Comparison of ENCODE assay signal across 1 cellular context in the genomic region with DNA sequence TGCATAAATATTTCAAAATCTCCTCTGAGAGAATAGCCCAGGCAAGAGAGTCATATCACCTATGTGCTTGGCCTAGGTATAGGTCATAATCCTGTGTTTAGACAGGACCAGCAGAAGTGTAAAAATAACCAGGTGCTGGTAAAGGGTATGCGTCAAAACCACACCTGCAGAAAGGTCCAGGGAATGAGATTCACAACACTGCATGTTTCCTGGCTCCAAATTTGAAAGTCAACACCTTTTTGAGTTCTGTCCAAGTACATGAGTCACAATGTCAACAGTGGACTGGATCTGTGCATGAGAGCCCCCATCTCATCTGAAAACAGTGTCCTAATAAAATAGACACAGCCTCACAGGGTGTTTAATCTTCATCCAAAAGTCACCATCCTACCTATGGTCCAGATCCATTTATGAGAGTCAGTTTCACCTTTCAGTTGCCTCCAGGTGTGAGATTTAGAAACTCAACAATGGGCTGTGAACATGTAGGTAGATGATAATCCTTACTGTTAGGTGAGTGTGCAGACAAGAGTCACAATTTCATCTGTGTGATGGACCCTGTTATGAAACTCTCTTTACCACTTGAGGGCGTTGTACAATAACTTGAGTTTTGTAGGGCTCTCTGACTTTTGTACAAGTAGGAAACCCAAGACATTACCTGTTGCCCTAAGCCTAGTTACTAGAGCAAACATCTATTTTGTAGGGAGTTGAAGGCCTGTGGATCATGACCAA.
TF ChIP-seq lines count a peak whose summit lies in the region.

No MANE protein-coding gene starts in this region.

TF ChIP-seq in HepG2, 621 proteins besides CTCF, POLR2A, EP300 and RAD21 (continued from another document):
- TF ChIP-seq, protein P1, sequence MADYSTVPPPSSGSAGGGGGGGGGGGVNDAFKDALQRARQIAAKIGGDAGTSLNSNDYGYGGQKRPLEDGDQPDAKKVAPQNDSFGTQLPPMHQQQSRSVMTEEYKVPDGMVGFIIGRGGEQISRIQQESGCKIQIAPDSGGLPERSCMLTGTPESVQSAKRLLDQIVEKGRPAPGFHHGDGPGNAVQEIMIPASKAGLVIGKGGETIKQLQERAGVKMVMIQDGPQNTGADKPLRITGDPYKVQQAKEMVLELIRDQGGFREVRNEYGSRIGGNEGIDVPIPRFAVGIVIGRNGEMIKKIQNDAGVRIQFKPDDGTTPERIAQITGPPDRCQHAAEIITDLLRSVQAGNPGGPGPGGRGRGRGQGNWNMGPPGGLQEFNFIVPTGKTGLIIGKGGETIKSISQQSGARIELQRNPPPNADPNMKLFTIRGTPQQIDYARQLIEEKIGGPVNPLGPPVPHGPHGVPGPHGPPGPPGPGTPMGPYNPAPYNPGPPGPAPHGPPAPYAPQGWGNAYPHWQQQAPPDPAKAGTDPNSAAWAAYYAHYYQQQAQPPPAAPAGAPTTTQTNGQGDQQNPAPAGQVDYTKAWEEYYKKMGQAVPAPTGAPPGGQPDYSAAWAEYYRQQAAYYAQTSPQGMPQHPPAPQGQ (CRISPR knock-in tag; IDR thresholded peaks at IDR 0.05; ENCODE audit: borderline replicate concordance): no peak
- TF ChIP-seq ARNT2 (CRISPR knock-in tag; IDR thresholded peaks at IDR 0.05; ENCODE audit: low read depth): no peak
- TF ChIP-seq, protein P2, sequence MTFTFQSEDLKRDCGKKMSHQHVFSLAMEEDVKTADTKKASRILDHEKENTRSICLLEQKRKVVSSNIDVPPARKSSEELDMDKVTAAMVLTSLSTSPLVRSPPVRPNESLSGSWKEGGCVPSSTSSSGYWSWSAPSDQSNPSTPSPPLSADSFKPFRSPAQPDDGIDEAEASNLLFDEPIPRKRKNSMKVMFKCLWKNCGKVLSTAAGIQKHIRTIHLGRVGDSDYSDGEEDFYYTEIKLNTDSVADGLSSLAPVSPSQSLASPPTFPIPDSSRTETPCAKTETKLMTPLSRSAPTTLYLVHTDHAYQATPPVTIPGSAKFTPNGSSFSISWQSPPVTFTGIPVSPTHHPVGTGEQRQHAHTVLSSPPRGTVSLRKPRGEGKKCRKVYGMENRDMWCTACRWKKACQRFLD (CRISPR knock-in tag; IDR thresholded peaks at IDR 0.05; ENCODE audit: borderline replicate concordance): no peak
- TF ChIP-seq, protein P3, sequence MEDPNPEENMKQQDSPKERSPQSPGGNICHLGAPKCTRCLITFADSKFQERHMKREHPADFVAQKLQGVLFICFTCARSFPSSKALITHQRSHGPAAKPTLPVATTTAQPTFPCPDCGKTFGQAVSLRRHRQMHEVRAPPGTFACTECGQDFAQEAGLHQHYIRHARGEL (CRISPR knock-in tag; IDR thresholded peaks at IDR 0.05): no peak
